Comparison of ENCODE assay signal across 10 cellular contexts in genomic region chr3:100992086-100993033, GRCh38. TPM values are rescaled to one million over a fixed set of nuclear protein-coding genes. Genes with fewer than 3 reads are reported as not detected.
DNase-seq lines count a peak whose midpoint lies in the region; ATAC-seq and TF ChIP-seq lines count a peak whose summit lies in the region.
"Had no signal": no experiment of that assay in that cellular context is flagged by ENCODE, and none has a peak within 500 bp of the region (broad histone marks: within the 10 kb centered on the region; RNA-seq: fewer than 3 reads in every experiment).

No MANE protein-coding gene starts in this region.

- TF ChIP-seq POLR2A in upper lobe of left lung (IDR thresholded peaks at IDR 0.05): no peak

- DNase-seq in epithelial cell of esophagus (ENCODE audit: low read depth): peak; percentile 18
- DNase-seq in upper lobe of left lung: peak in 1 of 2 donors; percentile 24
- no peak for DNase-seq in T-helper 1 cell
- no peak for DNase-seq in NCI-H1694 (lab: John Stamatoyannopoulos, UW)
- no peak for DNase-seq in HuH-7.5 (ENCODE audit: low spot score)
- DNase-seq: activated naive CD8-positive, alpha-beta T cell treated with anti-CD3 and anti-CD28 coated beads, Interleukin-2, amount 10 ng/mL, durations not matched to agents 7 days and 5 days had no signal

- H3K4me1 ChIP-seq in OCI-LY3 (ENCODE audit: low read length): no peaks in the 10 kb centered on the region
- H3K4me1 ChIP-seq in mesodermal cell (ENCODE audit: control insufficient read depth, insufficient read depth, low read length, poor library complexity, severe bottlenecking): no peaks in the 10 kb centered on the region
- no peaks in the 10 kb centered on the region for H3K4me1 ChIP-seq in upper lobe of left lung

- TF ChIP-seq EP300 in upper lobe of left lung (IDR thresholded peaks at IDR 0.05): no peak

- H3K9me3 ChIP-seq in OCI-LY3 (ENCODE audit: insufficient read depth, low read length) (no peaks in the 10 kb centered on the region), mesodermal cell (ENCODE audit: control insufficient read depth, low read length) (no peaks in the 10 kb centered on the region), upper lobe of left lung (no peaks in the 10 kb centered on the region)

- H3K36me3 ChIP-seq in OCI-LY3 (replicated peaks; ENCODE audit: low read depth, low read length): no peaks in the 10 kb centered on the region
- H3K36me3 ChIP-seq in mesodermal cell (ENCODE audit: control insufficient read depth, insufficient read depth, low read length): no peaks in the 10 kb centered on the region
- no peaks in the 10 kb centered on the region for H3K36me3 ChIP-seq in upper lobe of left lung

- H3K27me3 ChIP-seq in OCI-LY3 (ENCODE audit: low read depth, low read length): peaks cover 14% of the 10 kb centered on the region
- no peaks in the 10 kb centered on the region for H3K27me3 ChIP-seq in upper lobe of left lung

- H2AFZ ChIP-seq in OCI-LY3 (ENCODE audit: low read depth, low read length): 0 out of 2 replicates have a peak overlapping the region, but pooled peaks have one; percentile 27

- no peak for TF ChIP-seq CTCF in OCI-LY3 (IDR thresholded peaks at IDR 0.05; ENCODE audit: low read depth, low read length)
- TF ChIP-seq CTCF in epithelial cell of esophagus (IDR thresholded peaks at IDR 0.05; ENCODE audit: insufficient read depth, low read depth, low read length, missing control alignments): no peak
- TF ChIP-seq CTCF in upper lobe of left lung (IDR thresholded peaks at IDR 0.05): no peak

- H3K27ac ChIP-seq in OCI-LY3 (ENCODE audit: low read length) (no peak overlapping the region), mesodermal cell (ENCODE audit: low read depth, low read length, severe bottlenecking) (peak overlapping the region; percentile 19), upper lobe of left lung (peak overlapping the region; percentile 54 to 60 (median 56))

- no peaks in the 10 kb centered on the region for H4K20me1 ChIP-seq in OCI-LY3 (ENCODE audit: insufficient read depth, low read length)

- WGBS in mesodermal cell (ENCODE audit: insufficient coverage in 2 of 2), 2 experiments: 75 to 77% methylated on average over 2 to 3 of the region's 5 CpGs
- 34 to 45% methylated on average over 5 of the region's 5 CpGs for WGBS in upper lobe of left lung, 2 donors

- H3K4me3 ChIP-seq in OCI-LY3 (ENCODE audit: low read length): no peak overlapping the region
- H3K4me3 ChIP-seq in epithelial cell of esophagus (ENCODE audit: low read length): peak overlapping the region; percentile 26
- no peak overlapping the region for H3K4me3 ChIP-seq in mesodermal cell (ENCODE audit: extremely low read depth, insufficient read depth, low read length, poor library complexity, severe bottlenecking)
- peak overlapping the region; percentile 22 to 44 (median 34) for H3K4me3 ChIP-seq in upper lobe of left lung

- H3K9ac ChIP-seq in OCI-LY3 (ENCODE audit: low read length): no peak overlapping the region

- H3K4me2 ChIP-seq in OCI-LY3 (ENCODE audit: low read length): no peak overlapping the region

- no peaks in the 10 kb centered on the region for H3K79me2 ChIP-seq in OCI-LY3 (ENCODE audit: low read length)

- ATAC-seq in upper lobe of left lung (ENCODE audit: low FRiP score in 2 of 2) (peak; percentile 79 to 81), GM21515 (IDR thresholded peaks at IDR 0.05; ENCODE audit: unreplicated experiment) (no peak)

RNA-seq across cellular contexts. Expression of gene ABI3BP, which starts 0.9 kb away (rescaled TPM):
- polyA plus RNA-seq in mesodermal cell (2013, experiment 1 of 2): 2.1 TPM
- polyA plus RNA-seq in mesodermal cell (2013, experiment 2 of 2): 2.3 TPM
- total RNA-seq in upper lobe of left lung: 100 to 1,000 TPM in 3 of 6 donors, 10 to 100 TPM in 3; 46.1 to 130 (median 101) TPM
- polyA plus RNA-seq: IgD-negative memory B cell had no signal

Comparison
In these comparisons a context has a peak if more than half of its experiments do, and no peak if none do; other contexts are left out.
1. H3K4me3 ChIP-seq: peak in epithelial cell of esophagus (single experiment) and upper lobe of left lung (4 of 4); none in OCI-LY3 (single experiment) and mesodermal cell (single experiment).